Comparison of ENCODE assay signal across 8 cellular contexts in the genomic region with DNA sequence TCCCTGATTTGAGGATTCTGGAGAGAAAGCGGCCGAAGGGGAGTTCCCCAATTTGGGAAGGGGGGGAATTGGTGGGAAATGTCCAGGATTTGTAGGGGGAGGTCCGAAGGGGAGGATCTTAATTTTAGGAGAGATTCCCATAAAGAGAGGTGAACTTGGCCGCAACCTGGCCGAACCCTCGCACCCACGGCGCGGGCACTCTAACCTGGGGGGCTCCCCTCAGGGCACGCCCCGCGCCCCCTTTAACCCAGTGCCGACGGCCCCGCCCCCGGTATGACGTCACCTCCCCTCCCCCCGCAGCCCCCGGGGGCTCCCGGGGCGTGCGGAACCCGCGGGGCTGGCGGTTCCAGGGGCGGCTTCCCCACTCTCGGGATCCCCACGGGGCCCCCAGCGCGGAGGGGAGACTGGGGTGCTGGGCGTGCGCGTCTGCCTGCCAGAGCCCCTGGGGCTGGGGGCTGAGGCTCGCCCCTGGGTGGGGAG. TPM values are rescaled to one million over a fixed set of nuclear protein-coding genes. Genes with fewer than 3 reads are reported as not detected.
DNase-seq lines count a peak whose midpoint lies in the region; ATAC-seq, FAIRE-seq and TF ChIP-seq lines count a peak whose summit lies in the region.

No MANE protein-coding gene starts in this region.

- peaks cover 19% of the 10 kb centered on the region; the same call in 1 of the 2 replicates for H3K79me2 ChIP-seq in HCT116 (ENCODE audit: insufficient read depth, low read length)

- peaks cover 6% of the 10 kb centered on the region for H3K4me1 Mint-ChIP-seq in chondrocyte (ENCODE audit: low read depth)

- peaks cover 5% of the 10 kb centered on the region for H3K27me3 Mint-ChIP-seq in chondrocyte (ENCODE audit: low read depth)

- H3K4me2 ChIP-seq in HCT116 (ENCODE audit: low read length) = peak overlapping the region; percentile 72

- FAIRE-seq in H54 (lab: Jason Lieb, UNC) = no peak

- TF ChIP-seq POLR2A in HCT116 (IDR thresholded peaks at IDR 0.05; ENCODE audit: borderline replicate concordance, extremely low read depth, insufficient read depth, insufficient read length) = no peak
- TF ChIP-seq POLR2A in H54 (IDR thresholded peaks at IDR 0.05; ENCODE audit: low read depth, low read length) = no peak

- BruUV-seq in HCT116 (replicated peaks; lab: Mats Ljungman, UMichigan) = no TSS peak

- no peak for TF ChIP-seq RAD21 in HCT116 (IDR thresholded peaks at IDR 0.05; ENCODE audit: low read depth)

- no peaks in the 10 kb centered on the region for H3K9me3 Mint-ChIP-seq in chondrocyte (ENCODE audit: low read depth)

- RAD21 ChIA-PET in HCT116 (lab: Charles Lee; ENCODE audit: low non-redundant PET in 1 of 2, low total read pairs in 2 of 2, uncharacterized antibody in 2 of 2, unreplicated experiment in 2 of 2) = no interaction called here

- H3K9me3 ChIP-seq in HCT116 (ENCODE audit: control insufficient read depth in 1 of 2, insufficient read depth in 1 of 2, low read depth in 1 of 2, low read length in 2 of 2) (no peaks in the 10 kb centered on the region), mucosa of stomach (ENCODE audit: control insufficient read depth, low read length) (no peaks in the 10 kb centered on the region)

- peaks cover 3% of the 10 kb centered on the region; the same call in 1 of the 2 replicates for H3K27me3 ChIP-seq in HCT116 (ENCODE audit: insufficient read depth, low read length)
- peaks cover 45% of the 10 kb centered on the region for H3K27me3 ChIP-seq in mucosa of stomach (ENCODE audit: control insufficient read depth, insufficient read depth, low read length)

- peak overlapping the region; percentile 69; the same call in 1 of the 2 replicates for H3K27ac ChIP-seq in HCT116 (ENCODE audit: low read depth, low read length)

- H3K27ac Mint-ChIP-seq in chondrocyte (ENCODE audit: unreplicated experiment) = peak overlapping the region; percentile 49

- peak overlapping the region; percentile 73 for H3K4me3 Mint-ChIP-seq in chondrocyte (ENCODE audit: unreplicated experiment)

- intact Hi-C loops in HCT116 (cut with micrococcal nuclease) = no loop called here

- CTCF ChIA-PET in AG04449 (lab: Yijun Ruan, JAX) = interaction anchor here (0.8 to 2.6 kb wide), 3 partner anchors 11 to 18 kb away, joined by 3 to 6 read pairs (median 3); no protein-coding TSS in a partner anchor
- CTCF ChIA-PET in HCT116 (lab: Charles Lee) = no interaction called here

- H3K4me3 ChIP-seq in AG04449 (ENCODE audit: low read depth, low read length) (peak overlapping the region; percentile 68), HCT116 (replicated peaks in 1 of 2; ENCODE audit: low read depth in 1 of 2, low read length in 2 of 2) (peak overlapping the region; percentile 51 to 62), mucosa of stomach (ENCODE audit: low read length) (no peak overlapping the region)

- H3K4me1 ChIP-seq in HCT116 (ENCODE audit: control insufficient read depth in 1 of 2, insufficient read depth in 2 of 2, low read length in 2 of 2) (peaks cover 0 to 8% of the 10 kb centered on the region in 2 experiments; a peak in 1 of 4 replicates), mucosa of stomach (ENCODE audit: control insufficient read depth, insufficient read depth, low read length) (peaks cover 4% of the 10 kb centered on the region)

- TF ChIP-seq CTCF in AG04449 (IDR thresholded peaks at IDR 0.05; ENCODE audit: insufficient read depth, low read length, missing control alignments) (no peak), HCT116 (IDR thresholded peaks at IDR 0.05 in 2 of 3, conservative IDR thresholded peaks at IDR 0.05 in 1 of 3; ENCODE audit: borderline replicate concordance in 1 of 3, insufficient read depth in 1 of 3, low read depth in 2 of 3, low read length in 2 of 3) (no peak), chondrocyte (IDR thresholded peaks at IDR 0.05) (no peak)

- H4K20me1 ChIP-seq in HCT116 (ENCODE audit: insufficient read depth) = no peaks in the 10 kb centered on the region

- peak overlapping the region; percentile 71 for H3K9ac ChIP-seq in HCT116 (ENCODE audit: low read length)
- peak overlapping the region; percentile 28 for H3K9ac ChIP-seq in mucosa of stomach (ENCODE audit: low read length)

- no peaks in the 10 kb centered on the region for H3K36me3 Mint-ChIP-seq in chondrocyte (ENCODE audit: low read depth)

- no peak for DNase-seq in AG04449 (ENCODE audit: low read depth, low spot score)
- no peak for DNase-seq in HCT116 (ENCODE audit: low read depth, low spot score)
- no peak for DNase-seq in chondrocyte (ENCODE audit: low spot score)
- no peak for DNase-seq in Ammon's horn (ENCODE audit: low spot score)
- no peak for DNase-seq in H54 (ENCODE audit: insufficient read length, low spot score)
- DNase-seq in cerebellar cortex (ENCODE audit: low spot score) = no peak
- DNase-seq in kidney glomerular epithelial cell (lab: John Stamatoyannopoulos, UW) = no peak

- H2AFZ ChIP-seq in HCT116 (ENCODE audit: low read depth, low read length, poor library complexity, severe bottlenecking) = no peak overlapping the region

- peak; percentile 15 for ATAC-seq in HCT116

- H3K36me3 ChIP-seq in HCT116 (ENCODE audit: control insufficient read depth in 1 of 2, insufficient read depth in 2 of 2, low read length in 2 of 2) (no peaks in the 10 kb centered on the region), mucosa of stomach (ENCODE audit: control insufficient read depth, insufficient read depth, low read length) (no peaks in the 10 kb centered on the region)

- no peaks in the 10 kb centered on the region for H3K9me2 ChIP-seq in HCT116 (ENCODE audit: insufficient read depth)

- POLR2A ChIA-PET in AG04449 (lab: Yijun Ruan, JAX) = no interaction called here
- POLR2A ChIA-PET in HCT116 (lab: Charles Lee) = no interaction called here

TF ChIP-seq in HCT116, 20 proteins besides CTCF, POLR2A, EP300 and RAD21:
- TF ChIP-seq YY1 (IDR thresholded peaks at IDR 0.05; ENCODE audit: extremely low read depth, insufficient replicate concordance, low read depth, low read length) = no peak
- TF ChIP-seq CBX3 (IDR thresholded peaks at IDR 0.05; ENCODE audit: low read depth) = no peak
- TF ChIP-seq FOSL1 (IDR thresholded peaks at IDR 0.05; ENCODE audit: low read depth) = no peak
- no peak for TF ChIP-seq POLR2AphosphoS5 (IDR thresholded peaks at IDR 0.05; ENCODE audit: low read depth, low read length)
- no peak for TF ChIP-seq TCF7L2 (IDR thresholded peaks at IDR 0.05; ENCODE audit: borderline replicate concordance, extremely low read depth, insufficient read depth, insufficient read length)
- TF ChIP-seq EZH2 (IDR thresholded peaks at IDR 0.05) = no peak
- no peak for TF ChIP-seq SIN3A (IDR thresholded peaks at IDR 0.05; ENCODE audit: low read depth)
- TF ChIP-seq JUND (IDR thresholded peaks at IDR 0.05) = no peak
- no peak for TF ChIP-seq EZH2phosphoT487 (IDR thresholded peaks at IDR 0.05; ENCODE audit: borderline replicate concordance)
- TF ChIP-seq ZNF274 (IDR thresholded peaks at IDR 0.05; ENCODE audit: low read depth, low read length) = no peak

RNA-seq across cellular contexts. Expression of gene PTPRS, which starts 1.1 kb away (rescaled TPM):
- total RNA-seq in HCT116 (2021; ENCODE audit: unreplicated experiment) = 123 TPM
- polyA plus RNA-seq in HCT116 (2012) = 54.1 and 59.0 TPM in 2 replicates
- 129 to 133 TPM (median 130 TPM) in 3 replicates for total RNA-seq in chondrocyte
